Comparison of ENCODE assay signal across 8 cellular contexts in the genomic region with DNA sequence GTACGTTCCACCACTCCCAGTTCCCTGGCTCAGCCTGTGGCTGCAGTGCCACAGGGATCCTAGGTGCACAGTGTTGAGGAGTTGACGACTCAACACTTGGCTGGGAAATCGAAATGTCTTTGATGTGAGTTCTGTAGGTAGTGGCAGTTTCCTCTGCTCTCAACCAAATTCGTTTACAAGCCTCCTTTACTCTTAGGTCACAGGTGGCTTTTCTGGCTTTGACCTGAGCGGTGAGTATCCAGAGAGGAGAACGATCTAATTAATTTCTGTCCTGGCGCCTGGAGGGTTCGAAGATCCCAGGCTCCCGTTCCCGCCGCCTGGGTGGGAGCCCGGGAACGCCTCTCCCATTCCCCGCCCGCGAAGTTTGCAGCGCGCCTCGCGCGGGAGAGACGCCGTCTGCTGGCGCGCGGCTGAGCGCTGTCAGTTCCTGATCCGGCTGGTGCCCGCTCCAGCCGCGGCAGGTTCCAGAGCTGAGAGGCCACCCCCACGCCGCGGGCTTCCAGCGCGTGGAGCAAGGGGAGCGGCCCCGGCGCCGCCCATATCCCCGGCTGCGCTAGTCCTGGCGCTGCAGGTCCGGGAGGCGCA. TPM values are rescaled to one million over a fixed set of nuclear protein-coding genes. Genes with fewer than 3 reads are reported as not detected.
DNase-seq lines count a peak whose midpoint lies in the region; ATAC-seq and TF ChIP-seq lines count a peak whose summit lies in the region.

A gene with protein sequence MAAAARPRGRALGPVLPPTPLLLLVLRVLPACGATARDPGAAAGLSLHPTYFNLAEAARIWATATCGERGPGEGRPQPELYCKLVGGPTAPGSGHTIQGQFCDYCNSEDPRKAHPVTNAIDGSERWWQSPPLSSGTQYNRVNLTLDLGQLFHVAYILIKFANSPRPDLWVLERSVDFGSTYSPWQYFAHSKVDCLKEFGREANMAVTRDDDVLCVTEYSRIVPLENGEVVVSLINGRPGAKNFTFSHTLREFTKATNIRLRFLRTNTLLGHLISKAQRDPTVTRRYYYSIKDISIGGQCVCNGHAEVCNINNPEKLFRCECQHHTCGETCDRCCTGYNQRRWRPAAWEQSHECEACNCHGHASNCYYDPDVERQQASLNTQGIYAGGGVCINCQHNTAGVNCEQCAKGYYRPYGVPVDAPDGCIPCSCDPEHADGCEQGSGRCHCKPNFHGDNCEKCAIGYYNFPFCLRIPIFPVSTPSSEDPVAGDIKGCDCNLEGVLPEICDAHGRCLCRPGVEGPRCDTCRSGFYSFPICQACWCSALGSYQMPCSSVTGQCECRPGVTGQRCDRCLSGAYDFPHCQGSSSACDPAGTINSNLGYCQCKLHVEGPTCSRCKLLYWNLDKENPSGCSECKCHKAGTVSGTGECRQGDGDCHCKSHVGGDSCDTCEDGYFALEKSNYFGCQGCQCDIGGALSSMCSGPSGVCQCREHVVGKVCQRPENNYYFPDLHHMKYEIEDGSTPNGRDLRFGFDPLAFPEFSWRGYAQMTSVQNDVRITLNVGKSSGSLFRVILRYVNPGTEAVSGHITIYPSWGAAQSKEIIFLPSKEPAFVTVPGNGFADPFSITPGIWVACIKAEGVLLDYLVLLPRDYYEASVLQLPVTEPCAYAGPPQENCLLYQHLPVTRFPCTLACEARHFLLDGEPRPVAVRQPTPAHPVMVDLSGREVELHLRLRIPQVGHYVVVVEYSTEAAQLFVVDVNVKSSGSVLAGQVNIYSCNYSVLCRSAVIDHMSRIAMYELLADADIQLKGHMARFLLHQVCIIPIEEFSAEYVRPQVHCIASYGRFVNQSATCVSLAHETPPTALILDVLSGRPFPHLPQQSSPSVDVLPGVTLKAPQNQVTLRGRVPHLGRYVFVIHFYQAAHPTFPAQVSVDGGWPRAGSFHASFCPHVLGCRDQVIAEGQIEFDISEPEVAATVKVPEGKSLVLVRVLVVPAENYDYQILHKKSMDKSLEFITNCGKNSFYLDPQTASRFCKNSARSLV (N-terminal part only) (plus strand): TSS at position 423 of the 585 bp plus-strand sequence. CDS start 231 bp downstream, outside the sequence.

- H3K9ac ChIP-seq in BLaER1 (no peak within 1 kb of the TSS), PC-3 (ENCODE audit: low read length) (peak within 1 kb of the TSS; percentile 96)

- TF ChIP-seq CTCF in HFF-Myc (IDR thresholded peaks at IDR 0.05; ENCODE audit: low read depth, low read length, missing control alignments) (peak; percentile 18), PC-3 (conservative IDR thresholded peaks at IDR 0.05; ENCODE audit: low read depth, low read length) (no peak; the same call in 1 of the 2 replicates), left ventricle myocardium inferior (IDR thresholded peaks at IDR 0.05; ENCODE audit: borderline replicate concordance) (peak; percentile 51)

- H2AFZ ChIP-seq in PC-3 (ENCODE audit: low read length) = peak within 1 kb of the TSS; percentile 72

- H4K20me1 ChIP-seq in BLaER1 (0 out of 2 replicates have a peak, but pooled peaks cover 17% of the 10 kb centered on the region), PC-3 (ENCODE audit: low read length) (peaks cover 3% of the 10 kb centered on the region; the same call in 1 of the 2 replicates)

- peaks cover 8% of the 10 kb centered on the region for H3K4me1 Mint-ChIP-seq in activated naive CD8-positive, alpha-beta T cell treated with anti-CD3 and anti-CD28 coated beads, Interleukin-2, amount 10 ng/mL, durations not matched to agents 7 days and 5 days

- H3K4me1 ChIP-seq in BLaER1 = peaks cover 14% of the 10 kb centered on the region
- H3K4me1 ChIP-seq in PC-3 (ENCODE audit: insufficient read depth, low read length) = peaks cover 52% of the 10 kb centered on the region
- peaks cover 41% of the 10 kb centered on the region for H3K4me1 ChIP-seq in left ventricle myocardium inferior

- H3K9me3 Mint-ChIP-seq in activated naive CD8-positive, alpha-beta T cell treated with anti-CD3 and anti-CD28 coated beads, Interleukin-2, amount 10 ng/mL, durations not matched to agents 7 days and 5 days = peaks cover 2% of the 10 kb centered on the region

- DNase-seq in HFF-Myc (ENCODE audit: extremely low read depth, low read depth) (no peak), PC-3 (peak; percentile 81), left ventricle myocardium inferior (peak; percentile 69), posterior vena cava (ENCODE audit: low spot score) (peak; percentile 89)
- no peak for DNase-seq in activated naive CD8-positive, alpha-beta T cell treated with anti-CD3 and anti-CD28 coated beads, Interleukin-2, amount 10 ng/mL, durations not matched to agents 7 days and 5 days

- ATAC-seq in PC-3 = peak; percentile 67
- ATAC-seq in activated naive CD8-positive, alpha-beta T cell treated with anti-CD3 and anti-CD28 coated beads, Interleukin-2, amount 10 ng/mL, durations not matched to agents 7 days and 5 days (ENCODE audit: low read depth) = peak; percentile 81
- ATAC-seq in HG02981 (IDR thresholded peaks at IDR 0.05; ENCODE audit: unreplicated experiment) = no peak
- ATAC-seq in HG03469 (IDR thresholded peaks at IDR 0.05; ENCODE audit: unreplicated experiment) = no peak

- no peaks in the 10 kb centered on the region for H3K9me2 ChIP-seq in PC-3 (replicated peaks; ENCODE audit: low read length)

- H3K27me3 ChIP-seq in BLaER1 = peaks cover 46% of the 10 kb centered on the region
- no peaks in the 10 kb centered on the region for H3K27me3 ChIP-seq in PC-3 (ENCODE audit: low read length)
- peaks cover 17% of the 10 kb centered on the region for H3K27me3 ChIP-seq in left ventricle myocardium inferior (ENCODE audit: low read depth)

- CTCF ChIA-PET in PC-3 (lab: Charles Lee) = no interaction called here

- H3K36me3 ChIP-seq in BLaER1 (no peaks in the 10 kb centered on the region), PC-3 (ENCODE audit: low read depth, low read length) (no peaks in the 10 kb centered on the region), left ventricle myocardium inferior (no peaks in the 10 kb centered on the region)

- H3K27ac Mint-ChIP-seq in activated naive CD8-positive, alpha-beta T cell treated with anti-CD3 and anti-CD28 coated beads, Interleukin-2, amount 10 ng/mL, durations not matched to agents 7 days and 5 days = no peak within 1 kb of the TSS

- H3K4me3 ChIP-seq in BLaER1 (peak within 1 kb of the TSS; percentile 69), HFF-Myc (replicated peaks; ENCODE audit: low read depth, low read length) (peak within 1 kb of the TSS; percentile 49), PC-3 (ENCODE audit: low read length) (peak within 1 kb of the TSS; percentile 87), left ventricle myocardium inferior (peak within 1 kb of the TSS; percentile 78)

- H3K27ac ChIP-seq in BLaER1 = no peak within 1 kb of the TSS
- H3K27ac ChIP-seq in PC-3 (ENCODE audit: low read length) = peak within 1 kb of the TSS; percentile 79
- peak within 1 kb of the TSS; percentile 70 for H3K27ac ChIP-seq in left ventricle myocardium inferior (replicated peaks)

- POLR2A ChIA-PET in PC-3 (lab: Charles Lee; ENCODE audit: unreplicated experiment) = no interaction called here
- POLR2A ChIA-PET in activated naive CD8-positive, alpha-beta T cell treated with anti-CD3 and anti-CD28 coated beads, Interleukin-2, amount 10 ng/mL, durations not matched to agents 7 days and 5 days (lab: Charles Lee) = no interaction called here

- peaks cover 64% of the 10 kb centered on the region for H3K79me2 ChIP-seq in PC-3 (ENCODE audit: low read length)

- intact Hi-C loops in PC-3 (cut with micrococcal nuclease) = loop anchor here (1.0 kb wide), 1 partner anchor 62 kb away; no protein-coding TSS in a partner anchor
- intact Hi-C loops in left ventricle myocardium inferior (cut with micrococcal nuclease) = no loop called here
- intact Hi-C loops in posterior vena cava (cut with DNase I) = no loop called here

- H3F3A ChIP-seq in PC-3 (ENCODE audit: low read length, unreplicated experiment) = no peaks in the 10 kb centered on the region

- H3K4me2 ChIP-seq in BLaER1 = peak within 1 kb of the TSS; percentile 98
- peak within 1 kb of the TSS; percentile 89 for H3K4me2 ChIP-seq in PC-3 (ENCODE audit: low read length)

- H3K36me3 Mint-ChIP-seq in activated naive CD8-positive, alpha-beta T cell treated with anti-CD3 and anti-CD28 coated beads, Interleukin-2, amount 10 ng/mL, durations not matched to agents 7 days and 5 days = no peaks in the 10 kb centered on the region

- peaks cover 65% of the 10 kb centered on the region for H3K27me3 Mint-ChIP-seq in activated naive CD8-positive, alpha-beta T cell treated with anti-CD3 and anti-CD28 coated beads, Interleukin-2, amount 10 ng/mL, durations not matched to agents 7 days and 5 days

- peak within 1 kb of the TSS; percentile 56 for H3K4me3 Mint-ChIP-seq in activated naive CD8-positive, alpha-beta T cell treated with anti-CD3 and anti-CD28 coated beads, Interleukin-2, amount 10 ng/mL, durations not matched to agents 7 days and 5 days

- TSS peak; percentile 78 for BruUV-seq in PC-3 (replicated peaks; lab: Mats Ljungman, UMichigan)

- H3K9me3 ChIP-seq in BLaER1 (peaks cover 12% of the 10 kb centered on the region), PC-3 (ENCODE audit: low read length) (no peaks in the 10 kb centered on the region), left ventricle myocardium inferior (replicated peaks) (no peaks in the 10 kb centered on the region)

RNA-seq across cellular contexts. Expression of the gene that starts here (rescaled TPM):
- total RNA-seq in PC-3 (2014; rRNA removed) (217 and 224 TPM in 2 replicates), left ventricle myocardium inferior (3.5 TPM), posterior vena cava (10 to 100 TPM; 38.6 to 48.4 TPM)
- under 1 TPM; 0.14 to 0.19 TPM for total RNA-seq in activated naive CD8-positive, alpha-beta T cell treated with anti-CD3 and anti-CD28 coated beads, Interleukin-2, amount 10 ng/mL, durations not matched to agents 7 days and 5 days

Comparison
In these comparisons a context has a peak if more than half of its experiments do, and no peak if none do; other contexts are left out.
1. Peak in ATAC-seq in activated naive CD8-positive, alpha-beta T cell treated with anti-CD3 and anti-CD28 coated beads, Interleukin-2, amount 10 ng/mL, durations not matched to agents 7 days and 5 days; RNA of the gene not detected or under 1 TPM.
2. DNase-seq: peak in PC-3 (single experiment), left ventricle myocardium inferior (single experiment) and posterior vena cava (single experiment); none in HFF-Myc (single experiment) and activated naive CD8-positive, alpha-beta T cell treated with anti-CD3 and anti-CD28 coated beads, Interleukin-2, amount 10 ng/mL, durations not matched to agents 7 days and 5 days (single experiment).
3. Peak in every context shown above with its lines, with median percentiles within 50 percentile points of each other: H3K4me3 ChIP-seq.